ENCODE assay signal across 2 cellular contexts in genomic region chr22:42261266-42261665, GRCh38.
A peak's percentile ranks its signal among the peaks of the same experiment; 100 is the strongest.
TF ChIP-seq lines count a peak whose summit lies in the region.

No MANE protein-coding gene starts in this region.

TF ChIP-seq in liver, 16 proteins besides CTCF, POLR2A, EP300 and RAD21 (continued from another document):
- TF ChIP-seq ATF3 (IDR thresholded peaks at IDR 0.05) (peak; percentile 41), RXRA (IDR thresholded peaks at IDR 0.05) (no peak)

TF ChIP-seq in HepG2, 621 proteins besides CTCF, POLR2A, EP300 and RAD21:
- TF ChIP-seq E2F2 (CRISPR knock-in tag; IDR thresholded peaks at IDR 0.05; ENCODE audit: borderline replicate concordance) = no peak
- TF ChIP-seq U2AF1 (optimal IDR thresholded peaks at IDR 0.05; ENCODE audit: low read depth, low read length) = no peak
- no peak for TF ChIP-seq ATF7 (IDR thresholded peaks at IDR 0.05)
- TF ChIP-seq ATF7 (CRISPR knock-in tag; IDR thresholded peaks at IDR 0.05) = no peak
- TF ChIP-seq ZNF280B (CRISPR knock-in tag; IDR thresholded peaks at IDR 0.05; ENCODE audit: borderline replicate concordance) = no peak
- no peak for TF ChIP-seq IRF2 (CRISPR knock-in tag; IDR thresholded peaks at IDR 0.05)
- TF ChIP-seq PBX2 (CRISPR knock-in tag; IDR thresholded peaks at IDR 0.05) = no peak
- no peak for TF ChIP-seq ZNF253 (CRISPR knock-in tag; IDR thresholded peaks at IDR 0.05; ENCODE audit: borderline replicate concordance)
- TF ChIP-seq ZHX2 (IDR thresholded peaks at IDR 0.05; ENCODE audit: low read depth) = no peak
- TF ChIP-seq ZHX2 (CRISPR knock-in tag; IDR thresholded peaks at IDR 0.05; ENCODE audit: borderline replicate concordance) = no peak
- no peak for TF ChIP-seq ZBTB42 (CRISPR knock-in tag; IDR thresholded peaks at IDR 0.05)
- TF ChIP-seq STAT5B (CRISPR knock-in tag; IDR thresholded peaks at IDR 0.05) = no peak
